Comparison of ENCODE assay signal across 8 cellular contexts in the genomic region with DNA sequence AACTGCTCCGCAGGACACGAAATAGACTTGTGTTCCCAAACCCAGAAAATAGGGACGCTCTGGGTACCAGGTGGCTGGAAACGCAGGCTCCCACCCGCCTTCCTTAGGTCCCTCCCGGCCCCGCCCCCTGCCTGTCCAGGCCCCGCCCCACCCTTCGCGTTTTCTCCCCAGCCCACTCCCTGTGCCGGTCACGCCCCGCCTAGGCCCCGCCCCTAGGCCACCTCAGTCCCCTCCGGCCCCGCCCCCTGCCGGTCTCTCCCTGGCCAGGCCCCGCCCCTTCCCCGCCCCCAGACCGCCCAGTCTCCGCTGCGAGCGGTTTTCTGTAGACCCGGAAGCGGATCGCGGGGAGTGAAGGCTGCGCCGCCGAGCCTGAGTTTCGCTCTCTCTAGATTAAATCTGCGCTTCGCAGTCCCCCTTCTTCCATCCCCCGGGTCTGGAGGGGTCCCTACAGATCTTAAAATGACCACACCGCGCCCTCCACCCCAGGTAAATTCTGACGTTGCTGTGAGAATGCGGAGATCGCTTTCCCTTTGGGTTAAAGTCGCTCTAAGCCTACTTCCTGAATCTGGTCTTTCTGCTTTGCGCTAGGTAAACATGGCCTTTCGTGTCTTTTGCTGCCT. TPM values are rescaled to one million over a fixed set of nuclear protein-coding genes. Genes with fewer than 3 reads are reported as not detected.
DNase-seq lines count a peak whose midpoint lies in the region; ATAC-seq, FAIRE-seq and TF ChIP-seq lines count a peak whose summit lies in the region.

No MANE protein-coding gene starts in this region.

- H3K4me1 Mint-ChIP-seq in activated CD4-positive, alpha-beta memory T cell treated with anti-CD3 and anti-CD28 coated beads, Interleukin-2, amount 10 ng/mL, durations not matched to agents 7 days and 5 days: peaks cover 37% of the 10 kb centered on the region

- H3K27me3 Mint-ChIP-seq in activated CD4-positive, alpha-beta memory T cell treated with anti-CD3 and anti-CD28 coated beads, Interleukin-2, amount 10 ng/mL, durations not matched to agents 7 days and 5 days: no peaks in the 10 kb centered on the region

- H3K9me3 Mint-ChIP-seq in activated CD4-positive, alpha-beta memory T cell treated with anti-CD3 and anti-CD28 coated beads, Interleukin-2, amount 10 ng/mL, durations not matched to agents 7 days and 5 days: peaks cover 54% of the 10 kb centered on the region

- ATAC-seq in right lobe of liver (peak; percentile 96 to 98 (median 97)), HG03378 (IDR thresholded peaks at IDR 0.05; ENCODE audit: unreplicated experiment) (no peak)

- H3K27ac ChIP-seq in A673 (ENCODE audit: low read depth, low read length, poor library complexity, severe bottlenecking) (peak overlapping the region; percentile 45), right lobe of liver (peak overlapping the region; percentile 45 to 72 (median 69))

- H3K9me3 ChIP-seq in A673 (ENCODE audit: low read depth, low read length, poor library complexity, severe bottlenecking): peaks cover 14% of the 10 kb centered on the region
- H3K9me3 ChIP-seq in right lobe of liver: peaks cover 0 to 11% (median 0%) of the 10 kb centered on the region in 4 donors

- H3K36me3 ChIP-seq in A673 (ENCODE audit: insufficient read depth, low read length, poor library complexity, severe bottlenecking): no peaks in the 10 kb centered on the region
- H3K36me3 ChIP-seq in right lobe of liver: no peaks in the 10 kb centered on the region

- H3K4me3 Mint-ChIP-seq in activated CD4-positive, alpha-beta memory T cell treated with anti-CD3 and anti-CD28 coated beads, Interleukin-2, amount 10 ng/mL, durations not matched to agents 7 days and 5 days: peak overlapping the region; percentile 88

- intact Hi-C loops in A673 (cut with micrococcal nuclease; ENCODE audit: unreplicated experiment): loop anchor here (5.0 kb wide), 1 partner anchor 550 kb away; no protein-coding TSS in a partner anchor
- intact Hi-C loops in right lobe of liver (cut with DNase I): no loop called here

- POLR2A ChIA-PET in A673 (lab: Charles Lee; ENCODE audit: low non-redundant PET): no interaction called here
- POLR2A ChIA-PET in activated CD4-positive, alpha-beta memory T cell treated with anti-CD3 and anti-CD28 coated beads, Interleukin-2, amount 10 ng/mL, durations not matched to agents 7 days and 5 days (lab: Charles Lee): interaction anchor here (1.2 to 1.4 kb wide), 2 partner anchors 38 to 170 kb away, joined by 4 to 5 read pairs; a partner anchor contains a TSS

- WGBS in right lobe of liver (ENCODE audit: insufficient coverage, low coverage, low lambda C conversion rate, missing lambda C conversion rate): 3% methylated on average over 42 of the region's 42 CpGs

- no peak for TF ChIP-seq CTCF in A673 (conservative IDR thresholded peaks at IDR 0.05; ENCODE audit: low read depth, low read length)
- TF ChIP-seq CTCF in right lobe of liver (IDR thresholded peaks at IDR 0.05): no peak

- H3K4me1 ChIP-seq in A673 (ENCODE audit: insufficient read depth, low read length, poor library complexity, severe bottlenecking): no peaks in the 10 kb centered on the region
- peaks cover 0 to 4% (median 0%) of the 10 kb centered on the region in 4 donors for H3K4me1 ChIP-seq in right lobe of liver

- CTCF ChIA-PET in A673 (lab: Charles Lee): no interaction called here
- CTCF ChIA-PET in activated CD4-positive, alpha-beta memory T cell treated with anti-CD3 and anti-CD28 coated beads, Interleukin-2, amount 10 ng/mL, durations not matched to agents 7 days and 5 days (lab: Charles Lee): no interaction called here

- H3K4me3 ChIP-seq in A673 (ENCODE audit: low read depth, low read length, poor library complexity, severe bottlenecking): peak overlapping the region; percentile 57
- H3K4me3 ChIP-seq in right lobe of liver: peak overlapping the region; percentile 66 to 84 (median 78)

- TF ChIP-seq POLR2A in right lobe of liver (IDR thresholded peaks at IDR 0.05): peak; percentile 47

- FAIRE-seq in GM19239 (lab: Jason Lieb, UNC): no peak

- peak overlapping the region; percentile 91 for H3K27ac Mint-ChIP-seq in activated CD4-positive, alpha-beta memory T cell treated with anti-CD3 and anti-CD28 coated beads, Interleukin-2, amount 10 ng/mL, durations not matched to agents 7 days and 5 days

- H3K36me3 Mint-ChIP-seq in activated CD4-positive, alpha-beta memory T cell treated with anti-CD3 and anti-CD28 coated beads, Interleukin-2, amount 10 ng/mL, durations not matched to agents 7 days and 5 days (ENCODE audit: low read depth): peaks cover 60% of the 10 kb centered on the region

- H3K27me3 ChIP-seq in A673 (replicated peaks; ENCODE audit: insufficient read depth, low read depth, low read length, poor library complexity): no peaks in the 10 kb centered on the region
- H3K27me3 ChIP-seq in right lobe of liver: no peaks in the 10 kb centered on the region

- BruUV-seq in A673 (replicated peaks; lab: Mats Ljungman, UMichigan): no TSS peak

- DNase-seq in A673 (ENCODE audit: low spot score) (peak; percentile 87), GM19239 (ENCODE audit: insufficient read length, low spot score) (peak; percentile 76), NCI-H2171 (lab: John Stamatoyannopoulos, UW) (peak; percentile 55), ecto neural progenitor cell (ENCODE audit: low spot score) (peak; percentile 98), right lobe of liver (peak; percentile 97 to 98 (median 97))
- DNase-seq in activated CD4-positive, alpha-beta memory T cell treated with anti-CD3 and anti-CD28 coated beads, Interleukin-2, amount 10 ng/mL, durations not matched to agents 7 days and 5 days: peak; percentile 96
- DNase-seq in stimulated activated CD4-positive, alpha-beta T cell treated with anti-CD3 and anti-CD28 coated beads, Interleukin-2, amount 100 ng/mL, for 24 hours: peak; percentile 96 to 98

RNA-seq across cellular contexts. Expression of a gene that starts 3.7 kb away (rescaled TPM):
- total RNA-seq in A673 (2021) (1.2 and 1.5 TPM in 2 replicates), right lobe of liver (under 1 TPM in 5 of 6 experiments, not detected in 1; 0.09 to 0.47 (median 0.32) TPM)
- 1 to 10 TPM; 2.0 to 4.3 TPM for total RNA-seq in activated CD4-positive, alpha-beta memory T cell treated with anti-CD3 and anti-CD28 coated beads, Interleukin-2, amount 10 ng/mL, durations not matched to agents 7 days and 5 days

RNA-seq across cellular contexts. Expression of a gene that starts 38.0 kb away (rescaled TPM):
- total RNA-seq in A673 (2021) (1.8 and 4.6 TPM in 2 replicates), right lobe of liver (1 to 10 TPM in 5 of 6 experiments, under 1 TPM in 1; 0.70 to 4.2 (median 2.0) TPM)
- total RNA-seq in activated CD4-positive, alpha-beta memory T cell treated with anti-CD3 and anti-CD28 coated beads, Interleukin-2, amount 10 ng/mL, durations not matched to agents 7 days and 5 days: 1 to 10 TPM; 6.5 TPM

RNA-seq across cellular contexts. Expression of a gene that starts 57.8 kb away (rescaled TPM):
- total RNA-seq in A673 (2021) (5.4 and 6.1 TPM in 2 replicates), right lobe of liver (1 to 10 TPM in 3 of 6 experiments, under 1 TPM in 3; 0.25 to 2.0 (median 1.1) TPM)
- 1 to 10 TPM; 4.7 to 6.1 TPM for total RNA-seq in activated CD4-positive, alpha-beta memory T cell treated with anti-CD3 and anti-CD28 coated beads, Interleukin-2, amount 10 ng/mL, durations not matched to agents 7 days and 5 days
